Comparison of ENCODE assay signal across 1 cellular context in genomic region chr1:208497866-208498541, GRCh38.
TF ChIP-seq lines count a peak whose summit lies in the region.

No MANE protein-coding gene starts in this region.

TF ChIP-seq in HepG2, 621 proteins besides CTCF, POLR2A, EP300 and RAD21 (continued from another document):
- TF ChIP-seq RNF219 (CRISPR knock-in tag; IDR thresholded peaks at IDR 0.05) (no peak), CBX1 (IDR thresholded peaks at IDR 0.05; ENCODE audit: low read depth) (no peak), THRA (CRISPR knock-in tag; IDR thresholded peaks at IDR 0.05; ENCODE audit: borderline replicate concordance) (no peak), BATF2 (CRISPR knock-in tag; IDR thresholded peaks at IDR 0.05) (no peak), ZNF549 (CRISPR knock-in tag; IDR thresholded peaks at IDR 0.05) (no peak), SMYD3 (CRISPR knock-in tag; IDR thresholded peaks at IDR 0.05) (no peak), RFX1 (IDR thresholded peaks at IDR 0.05) (no peak)
